In genomic region chr1:165661691-165662090, GRCh38 we compare ENCODE assay signal across 28 cellular contexts.
"Had no signal": no experiment of that assay in that cellular context is flagged by ENCODE, and none has a peak within 500 bp of the region (broad histone marks: within the 10 kb centered on the region; RNA-seq: fewer than 3 reads in every experiment).

No MANE protein-coding gene starts in this region.

- H3K36me3 Mint-ChIP-seq: activated naive CD8-positive, alpha-beta T cell had no signal

- ATAC-seq: activated CD8-positive, alpha-beta T cell treated with anti-CD3 and anti-CD28 coated beads, Interleukin-2, amount 10 ng/mL, durations not matched to agents 7 days and 5 days; activated T-cell treated with anti-CD3 and anti-CD28 coated beads, Interleukin-2, amount 50 U/mL, for 4 hours; foreskin keratinocyte; left colon; lower lobe of right lung had no signal

- H3K9me3 Mint-ChIP-seq: activated B cell treated with CpG ODN at 0.5 μM for 24 hours; activated T-cell treated with anti-CD3 and anti-CD28 coated beads, Interleukin-2, amount 50 U/mL, for 4 hours; central memory CD8-positive, alpha-beta T cell; dendritic cell treated with granulocyte-macrophage colony-stimulating factor and Interleukin-4, amounts not matched to agents 40 ng/mL and 50 ng/mL, for 4 days; nephron had no signal

- H3K27ac Mint-ChIP-seq: activated B cell treated with CpG ODN at 0.5 μM for 24 hours; activated CD8-positive, alpha-beta T cell treated with anti-CD3 and anti-CD28 coated beads, Interleukin-2, amount 10 ng/mL, durations not matched to agents 7 days and 5 days; dendritic cell treated with granulocyte-macrophage colony-stimulating factor and Interleukin-4, amounts not matched to agents 40 ng/mL and 50 ng/mL, for 4 days; nephron had no signal

- H3K4me3 Mint-ChIP-seq: activated B cell treated with CpG ODN at 0.5 μM for 24 hours; activated CD8-positive, alpha-beta T cell treated with anti-CD3 and anti-CD28 coated beads, Interleukin-2, amount 10 ng/mL, durations not matched to agents 7 days and 5 days; activated naive CD8-positive, alpha-beta T cell; activated T-cell treated with anti-CD3 and anti-CD28 coated beads, Interleukin-2, amount 50 U/mL, for 4 hours; central memory CD8-positive, alpha-beta T cell; dendritic cell treated with granulocyte-macrophage colony-stimulating factor and Interleukin-4, amounts not matched to agents 40 ng/mL and 50 ng/mL, for 4 days; nephron had no signal

- H3K4me3 ChIP-seq: esophagus muscularis mucosa, lower lobe of right lung, tibial artery had no signal

- H3K27ac ChIP-seq: esophagus muscularis mucosa, foreskin keratinocyte, lower lobe of right lung, tibial artery had no signal

- H3K27me3 Mint-ChIP-seq: activated B cell treated with CpG ODN at 0.5 μM for 24 hours; activated naive CD8-positive, alpha-beta T cell; central memory CD8-positive, alpha-beta T cell; dendritic cell treated with granulocyte-macrophage colony-stimulating factor and Interleukin-4, amounts not matched to agents 40 ng/mL and 50 ng/mL, for 4 days had no signal

- H3K4me1 Mint-ChIP-seq: nephron had no signal

- DNase-seq: activated B cell treated with CpG ODN at 0.5 μM for 24 hours; activated CD4-positive, alpha-beta T cell treated with anti-CD3 and anti-CD28 coated beads for 48 hours; activated CD8-positive, alpha-beta T cell treated with anti-CD3 and anti-CD28 coated beads, Interleukin-2, amount 10 ng/mL, durations not matched to agents 7 days and 5 days; activated gamma-delta T cell; activated T-cell treated with anti-CD3 and anti-CD28 coated beads, Interleukin-2, amount 50 U/mL, for 4 hours; amniotic stem cell; effector CD8-positive, alpha-beta T cell; foreskin keratinocyte; hippocampal formation; islet precursor cell; left colon; lower lobe of right lung; nucleus accumbens; posterior cingulate gyrus; retina; stimulated activated CD4-positive, alpha-beta T cell treated with anti-CD3 and anti-CD28 coated beads, Interleukin-12 subunit alpha, Interleukin-12 subunit beta, amount 100 ng/mL, for 4 hours; stimulated activated CD4-positive, alpha-beta T cell treated with anti-CD3 and anti-CD28 coated beads, Interleukin-1b, Interleukin-23, amount 100 ng/mL, for 48 hours; stimulated activated CD8-positive, alpha-beta memory T cell treated with anti-CD3 and anti-CD28 coated beads, Interleukin-4, amount 100 ng/mL, for 48 hours; stimulated activated naive CD4-positive, alpha-beta T cell treated with Interleukin-2 at 50 U/mL for 16 hours; substantia nigra; T-helper 1 cell; T-helper 9 cell; tibial artery had no signal
